1 cellular context compared by ENCODE assay signal in genomic region chr10:31929260-31929985, GRCh38.
TF ChIP-seq lines count a peak whose summit lies in the region.

No MANE protein-coding gene starts in this region.

TF ChIP-seq in K562, 482 proteins besides CTCF, POLR2A, EP300 and RAD21 (continued from another document and continues in another):
- no peak for TF ChIP-seq MYNN (IDR thresholded peaks at IDR 0.05)
- no peak for TF ChIP-seq MYNN (CRISPR knock-in tag; IDR thresholded peaks at IDR 0.05)
- TF ChIP-seq TAF1 (IDR thresholded peaks at IDR 0.05; ENCODE audit: control insufficient read depth, extremely low read depth, insufficient read depth, low read length, severe bottlenecking) = peak; percentile 35
- 0 out of 2 replicates have a peak, but pooled peaks have one; percentile 19 for TF ChIP-seq HDAC8 (tag; IDR thresholded peaks at IDR 0.05)
- TF ChIP-seq NFE2 (IDR thresholded peaks at IDR 0.05; ENCODE audit: low read depth) = peak; percentile 67; the same call in 1 of the 2 replicates
- no peak for TF ChIP-seq TSC22D4 (tag; IDR thresholded peaks at IDR 0.05)
- no peak for TF ChIP-seq SOX6 (IDR thresholded peaks at IDR 0.05)
- peak; percentile 67 for TF ChIP-seq C11orf30 (IDR thresholded peaks at IDR 0.05; ENCODE audit: low read depth)
- TF ChIP-seq E2F1 (CRISPR knock-in tag; IDR thresholded peaks at IDR 0.05) = peak; percentile 50; the same call in 1 of the 2 replicates
- no peak for TF ChIP-seq TAF9B (IDR thresholded peaks at IDR 0.05; ENCODE audit: partially characterized antibody)
- TF ChIP-seq SRSF3 (IDR thresholded peaks at IDR 0.05; ENCODE audit: insufficient read depth, low read length) = no peak
- 0 out of 4 replicates have a peak, but pooled peaks of 1 of the 2 experiments have one; percentile 14 for TF ChIP-seq TEAD1 (CRISPR knock-in tag; IDR thresholded peaks at IDR 0.05)
- TF ChIP-seq ZNF583 (CRISPR knock-in tag; IDR thresholded peaks at IDR 0.05) = no peak
- no peak for TF ChIP-seq BCL6 (CRISPR knock-in tag; IDR thresholded peaks at IDR 0.05)
- TF ChIP-seq EP400 (IDR thresholded peaks at IDR 0.05) = 0 out of 2 replicates have a peak, but pooled peaks have one; percentile 13
- no peak; the same call in 1 of the 2 replicates for TF ChIP-seq NR2C1 (IDR thresholded peaks at IDR 0.05)
- TF ChIP-seq NR2C1 (tag; IDR thresholded peaks at IDR 0.05) = 0 out of 2 replicates have a peak, but pooled peaks have one; percentile 19
- 0 out of 4 replicates have a peak, but pooled peaks have one; percentile 54 to 58 for TF ChIP-seq SIN3A (IDR thresholded peaks at IDR 0.05; ENCODE audit: borderline replicate concordance in 2 of 2, control insufficient read depth in 1 of 2, low read depth in 2 of 2, low read length in 2 of 2)
- peak; percentile 68 for TF ChIP-seq SAP30 (IDR thresholded peaks at IDR 0.05; ENCODE audit: borderline replicate concordance, insufficient read depth, low read depth, low read length, poor library complexity, severe bottlenecking)
- TF ChIP-seq MXD1 (CRISPR knock-in tag; IDR thresholded peaks at IDR 0.05; ENCODE audit: borderline replicate concordance, poor library complexity, severe bottlenecking) = no peak
- no peak for TF ChIP-seq NCOA1 (IDR thresholded peaks at IDR 0.05; ENCODE audit: low read depth)
- 0 out of 2 replicates have a peak, but pooled peaks have one; percentile 43 for TF ChIP-seq KAT7 (CRISPR knock-in tag; IDR thresholded peaks at IDR 0.05; ENCODE audit: borderline replicate concordance)
- no peak for TF ChIP-seq MCM7 (IDR thresholded peaks at IDR 0.05)
- no peak for TF ChIP-seq ZBED1 (IDR thresholded peaks at IDR 0.05)
- TF ChIP-seq SUPT5H (IDR thresholded peaks at IDR 0.05) = no peak
- TF ChIP-seq MGA (IDR thresholded peaks at IDR 0.05) = peak; percentile 26; the same call in 1 of the 2 replicates
- TF ChIP-seq KLF16 (IDR thresholded peaks at IDR 0.05) = no peak
- peak; percentile 70 for TF ChIP-seq ZNF316 (IDR thresholded peaks at IDR 0.05)
- no peak for TF ChIP-seq ZNF551 (CRISPR knock-in tag; IDR thresholded peaks at IDR 0.05)
- TF ChIP-seq ETS1 (conservative IDR thresholded peaks at IDR 0.05; ENCODE audit: control insufficient read depth, low read depth, low read length) = peak; percentile 40; the same call in 1 of the 2 replicates
- TF ChIP-seq ATF7 (IDR thresholded peaks at IDR 0.05) = no peak
- TF ChIP-seq NFYB (IDR thresholded peaks at IDR 0.05; ENCODE audit: extremely low read depth, insufficient read length) = no peak
- TF ChIP-seq ZNF785 (CRISPR knock-in tag; IDR thresholded peaks at IDR 0.05) = no peak
- TF ChIP-seq ZNF445 (CRISPR knock-in tag; IDR thresholded peaks at IDR 0.05; ENCODE audit: low read depth) = no peak
- peak; percentile 76 for TF ChIP-seq ESRRA (IDR thresholded peaks at IDR 0.05; ENCODE audit: borderline replicate concordance, low read depth)
- TF ChIP-seq NFRKB (IDR thresholded peaks at IDR 0.05; ENCODE audit: low read depth) = 0 out of 2 replicates have a peak, but pooled peaks have one; percentile 48
- TF ChIP-seq STAT6 (CRISPR knock-in tag; IDR thresholded peaks at IDR 0.05) = 0 out of 2 replicates have a peak, but pooled peaks have one; percentile 47
- TF ChIP-seq MAFF (IDR thresholded peaks at IDR 0.05; ENCODE audit: low read length) = peak; percentile 3; the same call in 1 of the 2 replicates
- no peak for TF ChIP-seq STAG1 (CRISPR knock-in tag; IDR thresholded peaks at IDR 0.05; ENCODE audit: borderline replicate concordance)
- 0 out of 2 replicates have a peak, but pooled peaks have one; percentile 9 for TF ChIP-seq RUNX1 (IDR thresholded peaks at IDR 0.05; ENCODE audit: low read depth)
- 0 out of 2 replicates have a peak, but pooled peaks have one; percentile 8 for TF ChIP-seq ETV1 (tag; conservative IDR thresholded peaks at IDR 0.05; ENCODE audit: low read depth)
- TF ChIP-seq PKNOX1 (IDR thresholded peaks at IDR 0.05) = no peak; the same call in 1 of the 2 replicates
- TF ChIP-seq ZNF239 (CRISPR knock-in tag; IDR thresholded peaks at IDR 0.05) = no peak
